ENCODE assay signal across 30 cellular contexts in genomic region chr10:128688154-128688553, GRCh38.
"Had no signal": no experiment of that assay in that cellular context is flagged by ENCODE, and none has a peak within 500 bp of the region (broad histone marks: within the 10 kb centered on the region; RNA-seq: fewer than 3 reads in every experiment).

No MANE protein-coding gene starts in this region.

- H3K27me3 Mint-ChIP-seq: naive B cell; stimulated activated memory B cell treated with anti-CD40 and anti-IgM and Interleukin-4, amounts not matched to agents 10 μg/mL and 1 μg/mL and 100 μg/mL, for 72 hours had no signal

- H3K9me3 Mint-ChIP-seq: naive B cell; naive thymus-derived CD8-positive, alpha-beta T cell; natural killer cell treated with Interleukin-12 subunit alpha and Interleukin-12 subunit beta and Interleukin-15 and Interleukin-18, amount 100 ng/mL, for 72 hours; neural crest cell; stimulated activated memory B cell treated with anti-CD40 and anti-IgM and Interleukin-4, amounts not matched to agents 10 μg/mL and 1 μg/mL and 100 μg/mL, for 72 hours; stimulated activated naive CD8-positive, alpha-beta T cell treated with anti-CD3 and anti-CD28 coated beads, Interleukin-15, amount 100 ng/mL, for 72 hours; type B pancreatic cell had no signal

- H3K27ac ChIP-seq: neutrophil, pancreas, psoas muscle, right atrium auricular region, skin epidermis, spleen, suprapubic skin, testis, tibial artery, upper lobe of right lung, uterus had no signal

- H3K4me1 ChIP-seq: pancreas, psoas muscle, right atrium auricular region, spleen, suprapubic skin, testis, tibial artery, upper lobe of right lung, uterus had no signal

- H3K4me2 ChIP-seq: smooth muscle cell had no signal

- H3K27ac Mint-ChIP-seq: naive B cell; naive thymus-derived CD8-positive, alpha-beta T cell; natural killer cell treated with Interleukin-12 subunit alpha and Interleukin-12 subunit beta and Interleukin-15 and Interleukin-18, amount 100 ng/mL, for 72 hours; stimulated activated memory B cell treated with anti-CD40 and anti-IgM and Interleukin-4, amounts not matched to agents 10 μg/mL and 1 μg/mL and 100 μg/mL, for 72 hours; type B pancreatic cell had no signal

- H3K27me3 ChIP-seq: pancreas, right atrium auricular region, testis, tibial artery, transverse colon, uterus had no signal

- DNase-seq: naive B cell; naive thymus-derived CD8-positive, alpha-beta T cell; nucleus accumbens; pancreas; psoas muscle; spleen; stimulated activated CD4-positive, alpha-beta T cell treated with anti-CD3 and anti-CD28 coated beads, Interleukin-12 subunit alpha, Interleukin-12 subunit beta, amount 100 ng/mL, for 4 hours; stimulated activated CD4-positive, alpha-beta T cell treated with anti-CD3 and anti-CD28 coated beads, Interleukin-1b, Interleukin-23, amount 100 ng/mL, for 48 hours; stimulated activated CD4-positive, alpha-beta T cell treated with anti-CD3 and anti-CD28 coated beads, Interleukin-4, amount 100 ng/mL, for 1 hour; stimulated activated CD4-positive, alpha-beta T cell treated with anti-CD3 and anti-CD28 coated beads, Interleukin-4, amount 100 ng/mL, for 4 hours; stimulated activated CD8-positive, alpha-beta memory T cell treated with anti-CD3 and anti-CD28 coated beads, Interleukin-4, amount 100 ng/mL, for 48 hours; stimulated activated naive CD4-positive, alpha-beta T cell; stimulated activated naive CD8-positive, alpha-beta T cell treated with anti-CD3 and anti-CD28 coated beads, Interleukin-15, amount 100 ng/mL, for 72 hours; stimulated activated naive CD8-positive, alpha-beta T cell treated with anti-CD3 and anti-CD28 coated beads, Interleukin-15, Interleukin-2, amounts not matched to agents 100 U/mL and 50 U/mL, for 24 hours; substantia nigra; testis; tibial artery; transverse colon; upper lobe of right lung; uterus had no signal

- H3K9me3 ChIP-seq: neutrophil, pancreas, psoas muscle, right atrium auricular region, spleen, suprapubic skin, testis, tibial artery, transverse colon, upper lobe of right lung, uterus had no signal

- ATAC-seq: naive thymus-derived CD8-positive, alpha-beta T cell; natural killer cell treated with Interleukin-12 subunit alpha and Interleukin-12 subunit beta and Interleukin-15 and Interleukin-18, amount 100 ng/mL, for 72 hours; pancreas; psoas muscle; sciatic nerve; stimulated activated memory B cell treated with anti-CD40 and anti-IgM and Interleukin-4, amounts not matched to agents 10 μg/mL and 1 μg/mL and 100 μg/mL, for 72 hours; stimulated activated naive CD8-positive, alpha-beta T cell treated with anti-CD3 and anti-CD28 coated beads, Interleukin-15, amount 100 ng/mL, for 72 hours; stimulated activated naive CD8-positive, alpha-beta T cell treated with anti-CD3 and anti-CD28 coated beads, Interleukin-15, Interleukin-2, amounts not matched to agents 100 U/mL and 50 U/mL, for 24 hours; upper lobe of right lung had no signal

- H3K36me3 Mint-ChIP-seq: naive B cell; naive thymus-derived CD8-positive, alpha-beta T cell; natural killer cell treated with Interleukin-12 subunit alpha and Interleukin-12 subunit beta and Interleukin-15 and Interleukin-18, amount 100 ng/mL, for 72 hours; stimulated activated memory B cell treated with anti-CD40 and anti-IgM and Interleukin-4, amounts not matched to agents 10 μg/mL and 1 μg/mL and 100 μg/mL, for 72 hours; type B pancreatic cell had no signal

- H3K4me1 Mint-ChIP-seq: naive B cell; naive thymus-derived CD8-positive, alpha-beta T cell; stimulated activated memory B cell treated with anti-CD40 and anti-IgM and Interleukin-4, amounts not matched to agents 10 μg/mL and 1 μg/mL and 100 μg/mL, for 72 hours; stimulated activated naive CD8-positive, alpha-beta T cell treated with anti-CD3 and anti-CD28 coated beads, Interleukin-15, amount 100 ng/mL, for 72 hours had no signal

- H3K4me3 Mint-ChIP-seq: naive B cell; naive thymus-derived CD8-positive, alpha-beta T cell; natural killer cell treated with Interleukin-12 subunit alpha and Interleukin-12 subunit beta and Interleukin-15 and Interleukin-18, amount 100 ng/mL, for 72 hours; neural crest cell; stimulated activated memory B cell treated with anti-CD40 and anti-IgM and Interleukin-4, amounts not matched to agents 10 μg/mL and 1 μg/mL and 100 μg/mL, for 72 hours; stimulated activated naive CD8-positive, alpha-beta T cell treated with anti-CD3 and anti-CD28 coated beads, Interleukin-15, amount 100 ng/mL, for 72 hours; type B pancreatic cell had no signal

- H3K4me3 ChIP-seq: pancreas, psoas muscle, right atrium auricular region, skin epidermis, smooth muscle cell, spleen, suprapubic skin, testis, tibial artery, transverse colon, upper lobe of right lung, uterus had no signal

- H3K36me3 ChIP-seq: neutrophil, pancreas, right atrium auricular region, spleen, suprapubic skin, tibial artery, transverse colon, upper lobe of right lung, uterus had no signal
